3 cellular contexts compared by ENCODE assay signal in the genomic region with DNA sequence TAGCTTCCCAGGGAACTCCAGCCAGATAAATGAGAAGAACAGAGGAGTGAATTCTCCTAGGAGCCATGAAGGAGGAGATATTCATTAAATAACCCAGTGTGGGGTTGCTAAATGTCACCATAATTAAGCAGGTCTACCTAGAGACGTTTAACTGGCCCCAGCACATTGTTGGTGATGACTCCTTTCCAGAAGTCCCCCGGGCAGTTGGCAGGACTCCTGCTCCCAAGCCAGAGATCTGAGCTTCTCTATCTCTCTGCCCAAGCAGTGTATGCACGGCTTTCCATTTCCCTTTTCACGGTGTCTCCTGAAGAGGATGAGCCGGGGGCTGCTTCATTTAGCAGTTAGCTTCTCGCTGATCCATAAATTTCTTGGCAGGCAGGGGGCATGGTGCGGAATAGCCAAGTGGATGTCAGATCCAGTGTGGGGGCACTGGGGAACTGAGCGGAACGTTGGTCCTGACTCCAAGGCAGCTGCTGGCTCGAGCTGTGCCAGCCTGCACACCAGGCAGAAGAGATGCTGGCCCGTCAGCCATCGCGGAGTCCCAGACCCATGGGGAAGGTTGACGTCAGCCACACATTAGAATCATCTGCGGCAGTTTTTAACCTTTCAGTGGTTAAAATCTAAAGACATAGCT.
TF ChIP-seq lines count a peak whose summit lies in the region.

No MANE protein-coding gene starts in this region.

TF ChIP-seq in SK-N-SH, 30 proteins besides CTCF, POLR2A, EP300 and RAD21 (continued from another document and continues in another):
- no peak for TF ChIP-seq MAX (IDR thresholded peaks at IDR 0.05; ENCODE audit: low read depth)
- TF ChIP-seq GATA2 (CRISPR knock-in tag; IDR thresholded peaks at IDR 0.05) = no peak
- no peak for TF ChIP-seq SMC3 (IDR thresholded peaks at IDR 0.05; ENCODE audit: low read depth, low read length)
- TF ChIP-seq, protein P1, sequence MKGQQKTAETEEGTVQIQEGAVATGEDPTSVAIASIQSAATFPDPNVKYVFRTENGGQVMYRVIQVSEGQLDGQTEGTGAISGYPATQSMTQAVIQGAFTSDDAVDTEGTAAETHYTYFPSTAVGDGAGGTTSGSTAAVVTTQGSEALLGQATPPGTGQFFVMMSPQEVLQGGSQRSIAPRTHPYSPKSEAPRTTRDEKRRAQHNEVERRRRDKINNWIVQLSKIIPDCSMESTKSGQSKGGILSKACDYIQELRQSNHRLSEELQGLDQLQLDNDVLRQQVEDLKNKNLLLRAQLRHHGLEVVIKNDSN (IDR thresholded peaks at IDR 0.05; ENCODE audit: borderline replicate concordance, low read depth) = no peak
- TF ChIP-seq POLR2AphosphoS5 (IDR thresholded peaks at IDR 0.05; ENCODE audit: low read depth, low read length) = no peak
- no peak for TF ChIP-seq GABPA (IDR thresholded peaks at IDR 0.05; ENCODE audit: low read depth)
- no peak for TF ChIP-seq ELF1 (IDR thresholded peaks at IDR 0.05)
- TF ChIP-seq, protein P2, sequence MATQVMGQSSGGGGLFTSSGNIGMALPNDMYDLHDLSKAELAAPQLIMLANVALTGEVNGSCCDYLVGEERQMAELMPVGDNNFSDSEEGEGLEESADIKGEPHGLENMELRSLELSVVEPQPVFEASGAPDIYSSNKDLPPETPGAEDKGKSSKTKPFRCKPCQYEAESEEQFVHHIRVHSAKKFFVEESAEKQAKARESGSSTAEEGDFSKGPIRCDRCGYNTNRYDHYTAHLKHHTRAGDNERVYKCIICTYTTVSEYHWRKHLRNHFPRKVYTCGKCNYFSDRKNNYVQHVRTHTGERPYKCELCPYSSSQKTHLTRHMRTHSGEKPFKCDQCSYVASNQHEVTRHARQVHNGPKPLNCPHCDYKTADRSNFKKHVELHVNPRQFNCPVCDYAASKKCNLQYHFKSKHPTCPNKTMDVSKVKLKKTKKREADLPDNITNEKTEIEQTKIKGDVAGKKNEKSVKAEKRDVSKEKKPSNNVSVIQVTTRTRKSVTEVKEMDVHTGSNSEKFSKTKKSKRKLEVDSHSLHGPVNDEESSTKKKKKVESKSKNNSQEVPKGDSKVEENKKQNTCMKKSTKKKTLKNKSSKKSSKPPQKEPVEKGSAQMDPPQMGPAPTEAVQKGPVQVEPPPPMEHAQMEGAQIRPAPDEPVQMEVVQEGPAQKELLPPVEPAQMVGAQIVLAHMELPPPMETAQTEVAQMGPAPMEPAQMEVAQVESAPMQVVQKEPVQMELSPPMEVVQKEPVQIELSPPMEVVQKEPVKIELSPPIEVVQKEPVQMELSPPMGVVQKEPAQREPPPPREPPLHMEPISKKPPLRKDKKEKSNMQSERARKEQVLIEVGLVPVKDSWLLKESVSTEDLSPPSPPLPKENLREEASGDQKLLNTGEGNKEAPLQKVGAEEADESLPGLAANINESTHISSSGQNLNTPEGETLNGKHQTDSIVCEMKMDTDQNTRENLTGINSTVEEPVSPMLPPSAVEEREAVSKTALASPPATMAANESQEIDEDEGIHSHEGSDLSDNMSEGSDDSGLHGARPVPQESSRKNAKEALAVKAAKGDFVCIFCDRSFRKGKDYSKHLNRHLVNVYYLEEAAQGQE (IDR thresholded peaks at IDR 0.05; ENCODE audit: low read depth, low read length) = no peak
- no peak for TF ChIP-seq FOSL2 (IDR thresholded peaks at IDR 0.05; ENCODE audit: borderline replicate concordance, low read depth)
- TF ChIP-seq ZBTB33 (IDR thresholded peaks at IDR 0.05; ENCODE audit: borderline replicate concordance, low read depth) = no peak
- TF ChIP-seq EZH2phosphoT487 (IDR thresholded peaks at IDR 0.05; ENCODE audit: borderline replicate concordance, low read depth) = no peak
- TF ChIP-seq RCOR1 (IDR thresholded peaks at IDR 0.05; ENCODE audit: low read length) = no peak

TF ChIP-seq in SK-N-SH treated with all-trans-retinoic acid at 6 μM for 48 hours, 23 proteins besides CTCF, POLR2A, EP300 and RAD21 (continued from another document and continues in another):
- TF ChIP-seq TCF4 (CRISPR knock-in tag; IDR thresholded peaks at IDR 0.05; ENCODE audit: borderline replicate concordance) (no peak), SNAI2 (CRISPR knock-in tag; IDR thresholded peaks at IDR 0.05) (no peak), BACH2 (CRISPR knock-in tag; IDR thresholded peaks at IDR 0.05; ENCODE audit: borderline replicate concordance) (no peak), PPARA (CRISPR knock-in tag; IDR thresholded peaks at IDR 0.05; ENCODE audit: borderline replicate concordance) (no peak), ISL1 (CRISPR knock-in tag; IDR thresholded peaks at IDR 0.05) (no peak), TSHZ2 (CRISPR knock-in tag; IDR thresholded peaks at IDR 0.05) (no peak), ZNF565 (CRISPR knock-in tag; conservative IDR thresholded peaks at IDR 0.05; ENCODE audit: low read depth) (no peak), ZFP3 (CRISPR knock-in tag; IDR thresholded peaks at IDR 0.05) (no peak)
- TF ChIP-seq, protein P3, sequence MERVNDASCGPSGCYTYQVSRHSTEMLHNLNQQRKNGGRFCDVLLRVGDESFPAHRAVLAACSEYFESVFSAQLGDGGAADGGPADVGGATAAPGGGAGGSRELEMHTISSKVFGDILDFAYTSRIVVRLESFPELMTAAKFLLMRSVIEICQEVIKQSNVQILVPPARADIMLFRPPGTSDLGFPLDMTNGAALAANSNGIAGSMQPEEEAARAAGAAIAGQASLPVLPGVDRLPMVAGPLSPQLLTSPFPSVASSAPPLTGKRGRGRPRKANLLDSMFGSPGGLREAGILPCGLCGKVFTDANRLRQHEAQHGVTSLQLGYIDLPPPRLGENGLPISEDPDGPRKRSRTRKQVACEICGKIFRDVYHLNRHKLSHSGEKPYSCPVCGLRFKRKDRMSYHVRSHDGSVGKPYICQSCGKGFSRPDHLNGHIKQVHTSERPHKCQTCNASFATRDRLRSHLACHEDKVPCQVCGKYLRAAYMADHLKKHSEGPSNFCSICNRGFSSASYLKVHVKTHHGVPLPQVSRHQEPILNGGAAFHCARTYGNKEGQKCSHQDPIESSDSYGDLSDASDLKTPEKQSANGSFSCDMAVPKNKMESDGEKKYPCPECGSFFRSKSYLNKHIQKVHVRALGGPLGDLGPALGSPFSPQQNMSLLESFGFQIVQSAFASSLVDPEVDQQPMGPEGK (CRISPR knock-in tag; IDR thresholded peaks at IDR 0.05; ENCODE audit: borderline replicate concordance) = no peak
- TF ChIP-seq, protein P4, sequence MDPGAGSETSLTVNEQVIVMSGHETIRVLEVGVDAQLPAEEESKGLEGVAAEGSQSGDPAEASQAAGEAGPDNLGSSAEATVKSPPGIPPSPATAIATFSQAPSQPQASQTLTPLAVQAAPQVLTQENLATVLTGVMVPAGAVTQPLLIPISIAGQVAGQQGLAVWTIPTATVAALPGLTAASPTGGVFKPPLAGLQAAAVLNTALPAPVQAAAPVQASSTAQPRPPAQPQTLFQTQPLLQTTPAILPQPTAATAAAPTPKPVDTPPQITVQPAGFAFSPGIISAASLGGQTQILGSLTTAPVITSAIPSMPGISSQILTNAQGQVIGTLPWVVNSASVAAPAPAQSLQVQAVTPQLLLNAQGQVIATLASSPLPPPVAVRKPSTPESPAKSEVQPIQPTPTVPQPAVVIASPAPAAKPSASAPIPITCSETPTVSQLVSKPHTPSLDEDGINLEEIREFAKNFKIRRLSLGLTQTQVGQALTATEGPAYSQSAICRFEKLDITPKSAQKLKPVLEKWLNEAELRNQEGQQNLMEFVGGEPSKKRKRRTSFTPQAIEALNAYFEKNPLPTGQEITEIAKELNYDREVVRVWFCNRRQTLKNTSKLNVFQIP (CRISPR knock-in tag; IDR thresholded peaks at IDR 0.05; ENCODE audit: borderline replicate concordance, low read depth) = no peak

TF ChIP-seq in WTC11, 78 proteins besides CTCF, POLR2A, EP300 and RAD21 (continued from another document and continues in another):
- no peak for TF ChIP-seq ERG (CRISPR knock-in tag; IDR thresholded peaks at IDR 0.05)
- no peak for TF ChIP-seq STAT6 (CRISPR knock-in tag; conservative IDR thresholded peaks at IDR 0.05; ENCODE audit: low read depth)
- no peak for TF ChIP-seq IRF1 (CRISPR knock-in tag; IDR thresholded peaks at IDR 0.05)
- TF ChIP-seq ZNF671 (CRISPR knock-in tag; IDR thresholded peaks at IDR 0.05) = no peak
- TF ChIP-seq, protein P5, sequence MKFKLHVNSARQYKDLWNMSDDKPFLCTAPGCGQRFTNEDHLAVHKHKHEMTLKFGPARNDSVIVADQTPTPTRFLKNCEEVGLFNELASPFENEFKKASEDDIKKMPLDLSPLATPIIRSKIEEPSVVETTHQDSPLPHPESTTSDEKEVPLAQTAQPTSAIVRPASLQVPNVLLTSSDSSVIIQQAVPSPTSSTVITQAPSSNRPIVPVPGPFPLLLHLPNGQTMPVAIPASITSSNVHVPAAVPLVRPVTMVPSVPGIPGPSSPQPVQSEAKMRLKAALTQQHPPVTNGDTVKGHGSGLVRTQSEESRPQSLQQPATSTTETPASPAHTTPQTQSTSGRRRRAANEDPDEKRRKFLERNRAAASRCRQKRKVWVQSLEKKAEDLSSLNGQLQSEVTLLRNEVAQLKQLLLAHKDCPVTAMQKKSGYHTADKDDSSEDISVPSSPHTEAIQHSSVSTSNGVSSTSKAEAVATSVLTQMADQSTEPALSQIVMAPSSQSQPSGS (CRISPR knock-in tag; IDR thresholded peaks at IDR 0.05; ENCODE audit: borderline replicate concordance, low read depth) = no peak
- TF ChIP-seq EMX1 (CRISPR knock-in tag; IDR thresholded peaks at IDR 0.05) = no peak
- no peak for TF ChIP-seq PRRX2 (CRISPR knock-in tag; IDR thresholded peaks at IDR 0.05)
- TF ChIP-seq E2F1 (CRISPR knock-in tag; IDR thresholded peaks at IDR 0.05) = no peak
- TF ChIP-seq ZNF263 (CRISPR knock-in tag; IDR thresholded peaks at IDR 0.05; ENCODE audit: low read depth) = no peak
- no peak for TF ChIP-seq E2F5 (CRISPR knock-in tag; IDR thresholded peaks at IDR 0.05)
- TF ChIP-seq, protein P6, sequence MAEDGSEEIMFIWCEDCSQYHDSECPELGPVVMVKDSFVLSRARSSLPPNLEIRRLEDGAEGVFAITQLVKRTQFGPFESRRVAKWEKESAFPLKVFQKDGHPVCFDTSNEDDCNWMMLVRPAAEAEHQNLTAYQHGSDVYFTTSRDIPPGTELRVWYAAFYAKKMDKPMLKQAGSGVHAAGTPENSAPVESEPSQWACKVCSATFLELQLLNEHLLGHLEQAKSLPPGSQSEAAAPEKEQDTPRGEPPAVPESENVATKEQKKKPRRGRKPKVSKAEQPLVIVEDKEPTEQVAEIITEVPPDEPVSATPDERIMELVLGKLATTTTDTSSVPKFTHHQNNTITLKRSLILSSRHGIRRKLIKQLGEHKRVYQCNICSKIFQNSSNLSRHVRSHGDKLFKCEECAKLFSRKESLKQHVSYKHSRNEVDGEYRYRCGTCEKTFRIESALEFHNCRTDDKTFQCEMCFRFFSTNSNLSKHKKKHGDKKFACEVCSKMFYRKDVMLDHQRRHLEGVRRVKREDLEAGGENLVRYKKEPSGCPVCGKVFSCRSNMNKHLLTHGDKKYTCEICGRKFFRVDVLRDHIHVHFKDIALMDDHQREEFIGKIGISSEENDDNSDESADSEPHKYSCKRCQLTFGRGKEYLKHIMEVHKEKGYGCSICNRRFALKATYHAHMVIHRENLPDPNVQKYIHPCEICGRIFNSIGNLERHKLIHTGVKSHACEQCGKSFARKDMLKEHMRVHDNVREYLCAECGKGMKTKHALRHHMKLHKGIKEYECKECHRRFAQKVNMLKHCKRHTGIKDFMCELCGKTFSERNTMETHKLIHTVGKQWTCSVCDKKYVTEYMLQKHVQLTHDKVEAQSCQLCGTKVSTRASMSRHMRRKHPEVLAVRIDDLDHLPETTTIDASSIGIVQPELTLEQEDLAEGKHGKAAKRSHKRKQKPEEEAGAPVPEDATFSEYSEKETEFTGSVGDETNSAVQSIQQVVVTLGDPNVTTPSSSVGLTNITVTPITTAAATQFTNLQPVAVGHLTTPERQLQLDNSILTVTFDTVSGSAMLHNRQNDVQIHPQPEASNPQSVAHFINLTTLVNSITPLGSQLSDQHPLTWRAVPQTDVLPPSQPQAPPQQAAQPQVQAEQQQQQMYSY (CRISPR knock-in tag; IDR thresholded peaks at IDR 0.05) = no peak
